In the genomic region with DNA sequence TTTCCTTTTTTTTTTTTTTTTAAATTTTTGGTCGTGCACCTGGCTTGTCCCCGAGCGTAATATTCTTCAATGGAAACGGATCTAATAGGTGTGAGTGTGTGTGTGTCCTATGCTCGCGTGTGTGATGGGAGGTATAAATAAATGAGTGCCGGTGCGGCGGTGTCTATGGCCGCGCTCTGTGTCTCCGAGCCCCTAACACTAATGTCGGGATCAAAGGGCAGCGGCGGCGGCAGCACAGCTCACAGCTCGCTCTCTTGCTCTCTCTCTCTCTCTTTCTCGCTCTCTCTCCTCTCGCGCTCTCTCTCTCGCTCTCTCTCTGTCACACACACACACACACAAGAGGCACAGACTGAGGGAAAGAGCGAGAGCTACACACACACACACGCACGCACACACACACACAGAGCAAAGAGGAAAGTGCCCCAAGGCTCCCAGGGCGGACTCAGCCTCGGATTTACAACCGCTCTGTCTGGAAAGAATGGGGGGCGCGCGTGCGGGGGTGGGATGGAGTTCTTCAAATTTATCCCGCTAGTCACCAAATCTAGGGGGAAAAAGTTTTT, we compare ENCODE assay signal across 8 cellular contexts.
DNase-seq lines count a peak whose midpoint lies in the region; ATAC-seq and TF ChIP-seq lines count a peak whose summit lies in the region.

A gene with protein sequence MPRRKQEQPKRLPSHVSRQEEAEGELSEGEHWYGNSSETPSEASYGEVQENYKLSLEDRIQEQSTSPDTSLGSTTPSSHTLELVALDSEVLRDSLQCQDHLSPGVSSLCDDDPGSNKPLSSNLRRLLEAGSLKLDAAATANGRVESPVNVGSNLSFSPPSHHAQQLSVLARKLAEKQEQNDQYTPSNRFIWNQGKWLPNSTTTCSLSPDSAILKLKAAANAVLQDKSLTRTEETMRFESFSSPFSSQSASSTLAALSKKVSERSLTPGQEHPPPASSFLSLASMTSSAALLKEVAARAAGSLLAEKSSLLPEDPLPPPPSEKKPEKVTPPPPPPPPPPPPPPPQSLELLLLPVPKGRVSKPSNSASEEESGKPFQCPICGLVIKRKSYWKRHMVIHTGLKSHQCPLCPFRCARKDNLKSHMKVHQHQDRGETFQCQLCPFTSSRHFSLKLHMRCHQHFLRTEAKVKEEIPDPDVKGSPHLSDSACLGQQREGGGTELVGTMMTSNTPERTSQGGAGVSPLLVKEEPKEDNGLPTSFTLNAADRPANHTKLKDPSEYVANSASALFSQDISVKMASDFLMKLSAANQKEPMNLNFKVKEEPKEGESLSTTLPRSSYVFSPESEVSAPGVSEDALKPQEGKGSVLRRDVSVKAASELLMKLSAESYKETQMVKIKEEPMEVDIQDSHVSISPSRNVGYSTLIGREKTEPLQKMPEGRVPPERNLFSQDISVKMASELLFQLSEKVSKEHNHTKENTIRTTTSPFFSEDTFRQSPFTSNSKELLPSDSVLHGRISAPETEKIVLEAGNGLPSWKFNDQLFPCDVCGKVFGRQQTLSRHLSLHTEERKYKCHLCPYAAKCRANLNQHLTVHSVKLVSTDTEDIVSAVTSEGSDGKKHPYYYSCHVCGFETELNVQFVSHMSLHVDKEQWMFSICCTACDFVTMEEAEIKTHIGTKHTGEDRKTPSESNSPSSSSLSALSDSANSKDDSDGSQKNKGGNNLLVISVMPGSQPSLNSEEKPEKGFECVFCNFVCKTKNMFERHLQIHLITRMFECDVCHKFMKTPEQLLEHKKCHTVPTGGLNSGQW (minus strand): TSS at position 206 of the 560 bp plus-strand sequence. CDS start 416 bp downstream, outside the sequence.

- peak; percentile 28 for ATAC-seq in HG03045 (IDR thresholded peaks at IDR 0.05; ENCODE audit: unreplicated experiment)

- DNase-seq in NCI-H345 (lab: John Stamatoyannopoulos, UW): peak; percentile 42
- no peak for DNase-seq in NCI-H345 treated with DMSO at 0.1 percent for 48 hours (lab: John Stamatoyannopoulos, UW; ENCODE audit: unreplicated experiment)
- DNase-seq in NCI-H774 (lab: John Stamatoyannopoulos, UW): peak; percentile 20
- DNase-seq in activated CD8-positive, alpha-beta memory T cell treated with anti-CD3 and anti-CD28 coated beads, Interleukin-2, amount 50 U/mL, for 48 hours: peak; percentile 78
- DNase-seq in epithelial cell of esophagus (ENCODE audit: low read depth): peak; percentile 62
- peak; percentile 54 for DNase-seq in midbrain (lab: John Stamatoyannopoulos, UW)
- DNase-seq in stimulated activated CD8-positive, alpha-beta memory T cell treated with anti-CD3 and anti-CD28 coated beads, Interleukin-4, amount 100 ng/mL, for 1 hour (ENCODE audit: low read depth in 2 of 2, low spot score in 1 of 2): peak; percentile 13 to 44

- TF ChIP-seq CTCF in epithelial cell of esophagus (IDR thresholded peaks at IDR 0.05; ENCODE audit: insufficient read depth, low read depth, low read length, missing control alignments): no peak

- H3K4me3 ChIP-seq in epithelial cell of esophagus (ENCODE audit: low read length): peak within 1 kb of the TSS; percentile 76
